Comparison of ENCODE assay signal across 14 cellular contexts in genomic region chr22:36397081-36397766, GRCh38. TPM values are rescaled to one million over a fixed set of nuclear protein-coding genes. Genes with fewer than 3 reads are reported as not detected.
DNase-seq lines count a peak whose midpoint lies in the region; ATAC-seq and TF ChIP-seq lines count a peak whose summit lies in the region.
"Had no signal": no experiment of that assay in that cellular context is flagged by ENCODE, and none has a peak within 500 bp of the region (broad histone marks: within the 10 kb centered on the region; RNA-seq: fewer than 3 reads in every experiment).

No MANE protein-coding gene starts in this region.

- no peaks in the 10 kb centered on the region for H3K36me3 Mint-ChIP-seq in HFFc6 (ENCODE audit: low read depth)
- no peaks in the 10 kb centered on the region for H3K36me3 Mint-ChIP-seq in activated CD8-positive, alpha-beta T cell treated with anti-CD3 and anti-CD28 coated beads, Interleukin-2, amount 10 ng/mL, durations not matched to agents 7 days and 5 days (ENCODE audit: low read depth)

- H3K36me3 ChIP-seq in mesodermal cell (ENCODE audit: control insufficient read depth, insufficient read depth, low read length) (no peaks in the 10 kb centered on the region), tibial artery (peaks cover 0 to 6% (median 0%) of the 10 kb centered on the region in 3 donors)
- H3K36me3 ChIP-seq: ascending aorta, left ventricle myocardium inferior, right atrium auricular region had no signal

- H3K27ac ChIP-seq in mesodermal cell (ENCODE audit: low read depth, low read length, severe bottlenecking) (peak overlapping the region; percentile 59), tibial artery (no peak overlapping the region)
- H3K27ac ChIP-seq: ascending aorta, KMS-11, left ventricle myocardium inferior, SK-N-MC had no signal

- intact Hi-C loops in tibial artery (cut with DNase I; ENCODE audit: low total_unique reads), result no loop called here

- H3K4me3 ChIP-seq in choroid plexus epithelial cell (ENCODE audit: low read depth, low read length) (no peak overlapping the region), mesodermal cell (ENCODE audit: extremely low read depth, insufficient read depth, low read length, poor library complexity, severe bottlenecking) (no peak overlapping the region), tibial artery (no peak overlapping the region)
- H3K4me3 ChIP-seq: ascending aorta, left ventricle myocardium inferior, right atrium auricular region, SK-N-MC had no signal

- no peak for TF ChIP-seq CTCF in HFFc6 (IDR thresholded peaks at IDR 0.05)
- no peak for TF ChIP-seq CTCF in choroid plexus epithelial cell (conservative IDR thresholded peaks at IDR 0.05; ENCODE audit: low read depth, low read length)
- no peak for TF ChIP-seq CTCF in tibial artery (IDR thresholded peaks at IDR 0.05)

- CTCF ChIA-PET in activated CD8-positive, alpha-beta T cell treated with anti-CD3 and anti-CD28 coated beads, Interleukin-2, amount 10 ng/mL, durations not matched to agents 7 days and 5 days (lab: Charles Lee), result interaction anchor here (1.4 to 1.9 kb wide), 2 partner anchors 9 to 73 kb away, joined by 7 to 8 read pairs; partner anchors contain the start of gene MYH9

- DNase-seq in AG20443 (ENCODE audit: low spot score) (peak; percentile 75), HFFc6 (peak; percentile 56), choroid plexus epithelial cell (ENCODE audit: low read depth) (peak; percentile 75), COR-L47 (lab: John Stamatoyannopoulos, UW) (no peak), tibial artery (no peak)
- DNase-seq in activated CD8-positive, alpha-beta T cell treated with anti-CD3 and anti-CD28 coated beads, Interleukin-2, amount 10 ng/mL, durations not matched to agents 7 days and 5 days, result no peak
- DNase-seq: activated CD4-positive, alpha-beta T cell treated with anti-CD3 and anti-CD28 coated beads, Interleukin-2, amount 50 U/mL, for 4 hours; left ventricle myocardium inferior had no signal

- peak overlapping the region; percentile 29 for H3K4me3 Mint-ChIP-seq in HFFc6
- H3K4me3 Mint-ChIP-seq in activated CD8-positive, alpha-beta T cell treated with anti-CD3 and anti-CD28 coated beads, Interleukin-2, amount 10 ng/mL, durations not matched to agents 7 days and 5 days, result no peak overlapping the region

- POLR2A ChIA-PET in activated CD8-positive, alpha-beta T cell treated with anti-CD3 and anti-CD28 coated beads, Interleukin-2, amount 10 ng/mL, durations not matched to agents 7 days and 5 days (lab: Charles Lee), result interaction anchor here (1.4 kb wide), 1 partner anchor 9 kb away, joined by 5 read pairs; the partner anchor contains the start of gene MYH9

- H3K27me3 Mint-ChIP-seq in HFFc6 (ENCODE audit: insufficient read depth), result no peaks in the 10 kb centered on the region; the same call in 1 of the 2 replicates
- no peaks in the 10 kb centered on the region for H3K27me3 Mint-ChIP-seq in activated CD8-positive, alpha-beta T cell treated with anti-CD3 and anti-CD28 coated beads, Interleukin-2, amount 10 ng/mL, durations not matched to agents 7 days and 5 days (ENCODE audit: low read depth)

- H3K27ac Mint-ChIP-seq in HFFc6, result peak overlapping the region; percentile 91
- H3K27ac Mint-ChIP-seq in activated CD8-positive, alpha-beta T cell treated with anti-CD3 and anti-CD28 coated beads, Interleukin-2, amount 10 ng/mL, durations not matched to agents 7 days and 5 days, result no peak overlapping the region

- no peaks in the 10 kb centered on the region for H3K9me3 ChIP-seq in mesodermal cell (ENCODE audit: control insufficient read depth, low read length)
- H3K9me3 ChIP-seq in tibial artery, result no peaks in the 10 kb centered on the region
- H3K9me3 ChIP-seq: ascending aorta, left ventricle myocardium inferior, right atrium auricular region had no signal

- H3K9me3 Mint-ChIP-seq in HFFc6, result no peaks in the 10 kb centered on the region
- H3K9me3 Mint-ChIP-seq in activated CD8-positive, alpha-beta T cell treated with anti-CD3 and anti-CD28 coated beads, Interleukin-2, amount 10 ng/mL, durations not matched to agents 7 days and 5 days (ENCODE audit: insufficient read depth), result no peaks in the 10 kb centered on the region

- H3K4me1 ChIP-seq in mesodermal cell (ENCODE audit: control insufficient read depth, insufficient read depth, low read length, poor library complexity, severe bottlenecking), result peaks cover 10% of the 10 kb centered on the region
- H3K4me1 ChIP-seq in tibial artery, result peaks cover 0 to 5% (median 0%) of the 10 kb centered on the region in 4 donors
- H3K4me1 ChIP-seq: ascending aorta had no signal

- peaks cover 48% of the 10 kb centered on the region for H3K4me1 Mint-ChIP-seq in HFFc6 (ENCODE audit: low read depth)
- peaks cover 35% of the 10 kb centered on the region for H3K4me1 Mint-ChIP-seq in activated CD8-positive, alpha-beta T cell treated with anti-CD3 and anti-CD28 coated beads, Interleukin-2, amount 10 ng/mL, durations not matched to agents 7 days and 5 days (ENCODE audit: low read depth)

- H3K27me3 ChIP-seq in tibial artery, result no peaks in the 10 kb centered on the region
- H3K27me3 ChIP-seq: ascending aorta, right atrium auricular region had no signal

- ATAC-seq in activated CD8-positive, alpha-beta T cell treated with anti-CD3 and anti-CD28 coated beads, Interleukin-2, amount 10 ng/mL, durations not matched to agents 7 days and 5 days, result no peak
- ATAC-seq in GM18870 (IDR thresholded peaks at IDR 0.05; ENCODE audit: unreplicated experiment), result no peak

- WGBS in mesodermal cell (ENCODE audit: insufficient coverage in 2 of 2), 2 experiments, result 85 to 89% methylated on average over 3 to 8 of the region's 8 CpGs

RNA-seq across cellular contexts. Expression of gene MYH9, which starts 9.5 kb away (rescaled TPM):
- total RNA-seq in HFFc6 (2021; fragmentation: NEBNext Ultra II Directional; extraction: Animal tissue kit (Norgen Biotek cat#: 25700)), result 1,000 to 10,000 TPM in 2 of 6 experiments, 100 to 1,000 TPM in 4; 881 to 1,084 (median 937) TPM
- polyA plus RNA-seq in mesodermal cell (2013, experiment 1 of 2), result 360 TPM
- 289 TPM for polyA plus RNA-seq in mesodermal cell (2013, experiment 2 of 2)
- total RNA-seq in activated CD8-positive, alpha-beta T cell treated with anti-CD3 and anti-CD28 coated beads, Interleukin-2, amount 10 ng/mL, durations not matched to agents 7 days and 5 days, result 100 to 1,000 TPM; 857 to 883 TPM

Comparison
In these comparisons a context has a peak if more than half of its experiments do, and no peak if none do; other contexts are left out.
1. DNase-seq: peak in AG20443 (single experiment), HFFc6 (single experiment) and choroid plexus epithelial cell (single experiment); none in COR-L47 (single experiment), activated CD8-positive, alpha-beta T cell treated with anti-CD3 and anti-CD28 coated beads, Interleukin-2, amount 10 ng/mL, durations not matched to agents 7 days and 5 days (single experiment) and tibial artery (0 of 2).